23 cellular contexts compared by ENCODE assay signal in the genomic region with DNA sequence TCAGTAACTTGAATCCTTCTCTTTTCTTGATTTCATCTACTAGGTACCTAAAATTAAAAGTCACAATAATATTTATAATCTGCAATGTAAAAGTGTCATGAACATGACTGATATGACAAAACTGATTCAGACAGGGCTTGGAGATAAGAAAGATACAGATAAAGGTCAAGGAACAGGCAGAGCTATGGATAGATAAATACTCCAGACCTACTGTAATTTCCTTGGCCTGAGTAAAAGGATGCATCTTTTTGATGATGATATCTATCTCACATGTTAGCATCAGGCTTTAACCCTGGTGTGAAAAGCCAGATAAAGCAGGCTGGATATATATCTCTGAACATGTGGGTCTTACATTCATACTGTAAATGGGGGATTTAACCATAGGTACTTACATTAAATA.
A peak's percentile ranks its signal among the peaks of the same experiment; 100 is the strongest.
DNase-seq lines count a peak whose midpoint lies in the region; ATAC-seq, FAIRE-seq and TF ChIP-seq lines count a peak whose summit lies in the region.
"Had no signal": no experiment of that assay in that cellular context is flagged by ENCODE, and none has a peak within 500 bp of the region (broad histone marks: within the 10 kb centered on the region; RNA-seq: fewer than 3 reads in every experiment).

No MANE protein-coding gene starts in this region.

- no peak for TF ChIP-seq POLR2A in K562 (conservative IDR thresholded peaks at IDR 0.05)

- H3K36me3 ChIP-seq in SK-N-SH (replicated peaks in 1 of 2; ENCODE audit: control insufficient read depth in 1 of 2, insufficient read depth in 2 of 2, low read length in 1 of 2) = no peaks in the 10 kb centered on the region
- no peaks in the 10 kb centered on the region for H3K36me3 ChIP-seq in K562 (ENCODE audit: control insufficient read depth, insufficient read depth, low read length)
- H3K36me3 ChIP-seq: BE2C, BLaER1 had no signal

- H3K9ac ChIP-seq in SK-N-SH (no peak overlapping the region), K562 (ENCODE audit: insufficient read depth in 1 of 2, low read depth in 2 of 2, low read length in 2 of 2) (no peak overlapping the region)
- H3K9ac ChIP-seq: BLaER1 had no signal

- H3K27ac Mint-ChIP-seq in progenitor cell of endocrine pancreas = no peak overlapping the region
- H3K27ac Mint-ChIP-seq: CD14-positive monocyte; CD4-positive, alpha-beta memory T cell had no signal

- in situ Hi-C loops in K562 (cut with MboI) = loop anchor here (25.0 kb wide), 1 partner anchor 976 kb away; no protein-coding TSS in a partner anchor

- no peaks in the 10 kb centered on the region for H3F3A ChIP-seq in SK-N-SH (replicated peaks; ENCODE audit: insufficient read depth)

- H3K4me1 ChIP-seq in SK-N-SH (ENCODE audit: control insufficient read depth in 1 of 2, insufficient read depth in 2 of 2, low read depth in 1 of 2, low read length in 1 of 2) = peaks cover 0 to 2% of the 10 kb centered on the region in 2 experiments; a peak in 1 of 4 replicates
- no peaks in the 10 kb centered on the region for H3K4me1 ChIP-seq in K562 (replicated peaks in 1 of 2; ENCODE audit: control insufficient read depth in 2 of 2, insufficient read depth in 2 of 2, low read length in 2 of 2)
- H3K4me1 ChIP-seq: BE2C, BLaER1, Caco-2 had no signal

- no peak overlapping the region for H3K4me3 ChIP-seq in SK-N-SH (ENCODE audit: low read depth in 2 of 2, low read length in 1 of 2)
- no peak overlapping the region for H3K4me3 ChIP-seq in K562
- H3K4me3 ChIP-seq: BLaER1 had no signal

- H3K27me3 Mint-ChIP-seq in progenitor cell of endocrine pancreas = peaks cover 12% of the 10 kb centered on the region

- intact Hi-C loops in K562 (cut with micrococcal nuclease) = no loop called here

- no TSS peak for BruUV-seq in K562 (replicated peaks; lab: Mats Ljungman, UMichigan)

- no peak overlapping the region for H3K4me3 Mint-ChIP-seq in progenitor cell of endocrine pancreas (ENCODE audit: low read depth)
- H3K4me3 Mint-ChIP-seq: CD14-positive monocyte; CD4-positive, alpha-beta memory T cell; CD4-positive, CD25-positive, alpha-beta regulatory T cell; CD8-positive, alpha-beta memory T cell had no signal

- no peak for FAIRE-seq in K562 (lab: Jason Lieb, UNC)
- FAIRE-seq: A204.1, G401.6, GM12891, GM19239 had no signal

- no peak for TF ChIP-seq CTCF in SK-N-SH (IDR thresholded peaks at IDR 0.05)
- no peak for TF ChIP-seq CTCF in K562 (IDR thresholded peaks at IDR 0.05 in 2 of 3, conservative IDR thresholded peaks at IDR 0.05 in 1 of 3; ENCODE audit: insufficient read depth in 2 of 3, low read depth in 1 of 3, low read length in 3 of 3)
- no peak for TF ChIP-seq CTCF in progenitor cell of endocrine pancreas (IDR thresholded peaks at IDR 0.05; ENCODE audit: unreplicated experiment)

- H3K36me3 Mint-ChIP-seq in progenitor cell of endocrine pancreas (ENCODE audit: insufficient read depth) = no peaks in the 10 kb centered on the region
- H3K36me3 Mint-ChIP-seq: CD14-positive monocyte; CD4-positive, alpha-beta memory T cell; CD4-positive, CD25-positive, alpha-beta regulatory T cell; CD8-positive, alpha-beta memory T cell had no signal

- CTCF ChIA-PET in SK-N-SH (lab: Yijun Ruan, JAX) (interaction anchor here (1.1 to 3.2 kb wide), 2 partner anchors 9 to 16 kb away, joined by 3 to 11 read pairs; no protein-coding TSS in a partner anchor), K562 (lab: Yijun Ruan, JAX; ENCODE audit: low intra/inter-chr PET ratio) (no interaction called here)

- no peak overlapping the region for H3K27ac ChIP-seq in SK-N-SH (ENCODE audit: low read depth in 2 of 2, low read length in 1 of 2)
- H3K27ac ChIP-seq in K562 (ENCODE audit: extremely low read depth, low read depth, low read length) = no peak overlapping the region
- H3K27ac ChIP-seq: BLaER1 had no signal

- H2AFZ ChIP-seq in SK-N-SH (ENCODE audit: low read depth) (no peak overlapping the region), K562 (ENCODE audit: low read depth, low read length) (no peak overlapping the region)

- no peaks in the 10 kb centered on the region for H3K79me2 ChIP-seq in SK-N-SH (ENCODE audit: insufficient read depth)
- no peaks in the 10 kb centered on the region for H3K79me2 ChIP-seq in K562 (ENCODE audit: control insufficient read depth, insufficient read depth, low read length)

- H3K9me3 ChIP-seq in SK-N-SH = no peaks in the 10 kb centered on the region
- no peaks in the 10 kb centered on the region for H3K9me3 ChIP-seq in K562 (replicated peaks; ENCODE audit: control insufficient read depth, insufficient read depth, low read depth, low read length)
- H3K9me3 ChIP-seq: BE2C, BLaER1, Caco-2 had no signal

- H3K27me3 ChIP-seq in SK-N-SH (ENCODE audit: insufficient read depth) (peaks cover 4% of the 10 kb centered on the region; the same call in 1 of the 2 replicates), K562 (ENCODE audit: control insufficient read depth in 2 of 2, insufficient read depth in 2 of 2, low read length in 2 of 2) (no peaks in the 10 kb centered on the region)
- H3K27me3 ChIP-seq: BE2C, BLaER1 had no signal

- H3K9me1 ChIP-seq in K562 (ENCODE audit: control insufficient read depth, insufficient read depth, low read length) = no peaks in the 10 kb centered on the region

- no peaks in the 10 kb centered on the region for H3K9me3 Mint-ChIP-seq in progenitor cell of endocrine pancreas (ENCODE audit: low read depth)
- H3K9me3 Mint-ChIP-seq: CD14-positive monocyte; CD4-positive, alpha-beta memory T cell; CD8-positive, alpha-beta memory T cell had no signal

- H3K9me2 ChIP-seq in SK-N-SH = no peaks in the 10 kb centered on the region

- TF ChIP-seq EP300 in SK-N-SH (IDR thresholded peaks at IDR 0.05; ENCODE audit: borderline replicate concordance in 1 of 2, low read depth in 1 of 2, low read length in 1 of 2) (peak in 1 of 2 experiments; percentile 30; a peak in 1 of 4 replicates), K562 (IDR thresholded peaks at IDR 0.05; ENCODE audit: low read length) (no peak)

- H4K20me1 ChIP-seq in SK-N-SH (ENCODE audit: insufficient read depth) = no peaks in the 10 kb centered on the region
- no peaks in the 10 kb centered on the region for H4K20me1 ChIP-seq in K562 (replicated peaks; ENCODE audit: control insufficient read depth, insufficient read depth, low read length)
- H4K20me1 ChIP-seq: BLaER1 had no signal

- no peak overlapping the region for H3K4me2 ChIP-seq in SK-N-SH
- H3K4me2 ChIP-seq in K562 (ENCODE audit: insufficient read depth, low read length) = no peak overlapping the region
- H3K4me2 ChIP-seq: BLaER1 had no signal

- DNase-seq in SK-N-DZ (ENCODE audit: low spot score) (peak; percentile 53), SK-N-SH (peak; percentile 1), K562 (ENCODE audit: extremely low read depth in 1 of 4, low spot score in 3 of 4) (no peak), NCI-H187 treated with DMSO at 0.1 percent for 48 hours (lab: John Stamatoyannopoulos, UW) (no peak), cerebellar cortex (ENCODE audit: low spot score) (no peak), progenitor cell of endocrine pancreas (ENCODE audit: low spot score, unreplicated experiment) (no peak)
- DNase-seq: 8988T; ACHN; BE2C; C1 segment of cervical spinal cord; Caco-2; Calu3; CD4-positive, alpha-beta memory T cell; CD4-positive, CD25-positive, alpha-beta regulatory T cell; CD8-positive, alpha-beta memory T cell; DMS79 treated with DMSO at 0.1 percent for 48 hours; GF-D8 had no signal

- POLR2A ChIA-PET in SK-N-SH (lab: Yijun Ruan, JAX) = no interaction called here
- POLR2A ChIA-PET in K562 (lab: Yijun Ruan, JAX) = no interaction called here

- peaks cover 5% of the 10 kb centered on the region for H3K4me1 Mint-ChIP-seq in progenitor cell of endocrine pancreas (ENCODE audit: low read depth)
- H3K4me1 Mint-ChIP-seq: CD14-positive monocyte; CD4-positive, alpha-beta memory T cell; CD8-positive, alpha-beta memory T cell had no signal

- ATAC-seq in K562 = no peak

- TF ChIP-seq RAD21 in SK-N-SH (IDR thresholded peaks at IDR 0.05; ENCODE audit: low read length) (no peak), K562 (CRISPR knock-in tag; conservative IDR thresholded peaks at IDR 0.05 in 1 of 2, IDR thresholded peaks at IDR 0.05 in 1 of 2) (no peak)

TF ChIP-seq in SK-N-SH, 30 proteins besides CTCF, POLR2A, EP300 and RAD21:
- TF ChIP-seq IRF3 (IDR thresholded peaks at IDR 0.05; ENCODE audit: low read depth, low read length) (no peak), RCOR1 (IDR thresholded peaks at IDR 0.05; ENCODE audit: low read length) (peak; percentile 37; the same call in 1 of the 2 replicates), GATA2 (CRISPR knock-in tag; IDR thresholded peaks at IDR 0.05) (peak; percentile 85)

TF ChIP-seq in K562, 482 proteins besides CTCF, POLR2A, EP300 and RAD21:
- TF ChIP-seq CEBPB (tag; IDR thresholded peaks at IDR 0.05) (peak; percentile 2; the same call in 1 of the 2 replicates), PURB (CRISPR knock-in tag; IDR thresholded peaks at IDR 0.05; ENCODE audit: low read depth) (no peak), ESRRB (CRISPR knock-in tag; IDR thresholded peaks at IDR 0.05; ENCODE audit: borderline replicate concordance) (no peak), ZFP36 (IDR thresholded peaks at IDR 0.05; ENCODE audit: low read depth, low read length, partially characterized antibody) (no peak), ZNF274 (IDR thresholded peaks at IDR 0.05; ENCODE audit: borderline replicate concordance, low read depth, low read length) (no peak), CCAR2 (IDR thresholded peaks at IDR 0.05; ENCODE audit: low read depth, low read length) (no peak)
- TF ChIP-seq, protein P1, sequence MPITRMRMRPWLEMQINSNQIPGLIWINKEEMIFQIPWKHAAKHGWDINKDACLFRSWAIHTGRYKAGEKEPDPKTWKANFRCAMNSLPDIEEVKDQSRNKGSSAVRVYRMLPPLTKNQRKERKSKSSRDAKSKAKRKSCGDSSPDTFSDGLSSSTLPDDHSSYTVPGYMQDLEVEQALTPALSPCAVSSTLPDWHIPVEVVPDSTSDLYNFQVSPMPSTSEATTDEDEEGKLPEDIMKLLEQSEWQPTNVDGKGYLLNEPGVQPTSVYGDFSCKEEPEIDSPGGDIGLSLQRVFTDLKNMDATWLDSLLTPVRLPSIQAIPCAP (CRISPR knock-in tag; IDR thresholded peaks at IDR 0.05; ENCODE audit: borderline replicate concordance) = no peak
- TF ChIP-seq, protein P2, sequence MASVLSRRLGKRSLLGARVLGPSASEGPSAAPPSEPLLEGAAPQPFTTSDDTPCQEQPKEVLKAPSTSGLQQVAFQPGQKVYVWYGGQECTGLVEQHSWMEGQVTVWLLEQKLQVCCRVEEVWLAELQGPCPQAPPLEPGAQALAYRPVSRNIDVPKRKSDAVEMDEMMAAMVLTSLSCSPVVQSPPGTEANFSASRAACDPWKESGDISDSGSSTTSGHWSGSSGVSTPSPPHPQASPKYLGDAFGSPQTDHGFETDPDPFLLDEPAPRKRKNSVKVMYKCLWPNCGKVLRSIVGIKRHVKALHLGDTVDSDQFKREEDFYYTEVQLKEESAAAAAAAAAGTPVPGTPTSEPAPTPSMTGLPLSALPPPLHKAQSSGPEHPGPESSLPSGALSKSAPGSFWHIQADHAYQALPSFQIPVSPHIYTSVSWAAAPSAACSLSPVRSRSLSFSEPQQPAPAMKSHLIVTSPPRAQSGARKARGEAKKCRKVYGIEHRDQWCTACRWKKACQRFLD (CRISPR knock-in tag; IDR thresholded peaks at IDR 0.05) = no peak

Comparison
In these comparisons a context has a peak if more than half of its experiments do, and no peak if none do; other contexts are left out.
1. DNase-seq: peak in SK-N-DZ (single experiment) and SK-N-SH (single experiment); none in K562 (0 of 4), NCI-H187 treated with DMSO at 0.1 percent for 48 hours (single experiment), cerebellar cortex (single experiment) and progenitor cell of endocrine pancreas (single experiment).